In genomic region chr2:127408004-127408806, GRCh38 we compare ENCODE assay signal across 8 cellular contexts. TPM values are rescaled to one million over a fixed set of nuclear protein-coding genes. Genes with fewer than 3 reads are reported as not detected.
DNase-seq lines count a peak whose midpoint lies in the region; ATAC-seq and TF ChIP-seq lines count a peak whose summit lies in the region.

No MANE protein-coding gene starts in this region.

- POLR2A ChIA-PET in AG04450 (lab: Yijun Ruan, JAX): interaction anchor here (0.6 kb wide), 1 partner anchor 326 kb away, joined by 3 read pairs; no protein-coding TSS in a partner anchor

- H3K27me3 ChIP-seq in AG04450 (ENCODE audit: control insufficient read depth, insufficient read depth, low read length): no peaks in the 10 kb centered on the region

- no peaks in the 10 kb centered on the region; the same call in 1 of the 2 replicates for H3K9me3 ChIP-seq in AG04450 (ENCODE audit: control insufficient read depth, insufficient read depth, low read length)

- CTCF ChIA-PET in AG04450 (lab: Charles Lee): no interaction called here

- ATAC-seq in GM19035 (IDR thresholded peaks at IDR 0.05; ENCODE audit: unreplicated experiment): peak; percentile 73
- ATAC-seq in HG03457 (IDR thresholded peaks at IDR 0.05; ENCODE audit: unreplicated experiment): peak; percentile 78

- H3K4me3 ChIP-seq in AG04450 (ENCODE audit: low read depth, low read length): peak overlapping the region; percentile 51

- no peak for TF ChIP-seq CTCF in AG04450 (IDR thresholded peaks at IDR 0.05; ENCODE audit: low read depth, low read length)

- DNase-seq in AG04450 (ENCODE audit: low read depth, low spot score): peak; percentile 58
- peak; percentile 54 for DNase-seq in NCI-H748 treated with DMSO at 0.1 percent for 48 hours (lab: John Stamatoyannopoulos, UW)
- peak; percentile 95 for DNase-seq in activated CD8-positive, alpha-beta memory T cell treated with anti-CD3 and anti-CD28 coated beads for 24 hours
- DNase-seq in effector CD4-positive, alpha-beta T cell: peak; percentile 87
- peak; percentile 94 for DNase-seq in medulla oblongata (ENCODE audit: extremely low spot score)
- DNase-seq in stimulated activated CD4-positive, alpha-beta T cell treated with anti-CD3 and anti-CD28 coated beads, TNF-alpha, amount 100 ng/mL, for 24 hours (ENCODE audit: low read depth in 3 of 3): peak; percentile 75 to 88 (median 80)

- H3K27ac ChIP-seq in AG04450 (ENCODE audit: low read depth, low read length): peak overlapping the region; percentile 70

RNA-seq across cellular contexts. Expression of gene PROC, which starts 10.0 kb away (rescaled TPM):
- polyA plus RNA-seq in AG04450 (2011; rRNA removed): not detected in 2 replicates
- not detected in 2 replicates for polyA minus RNA-seq in AG04450 (2011; rRNA and poly(A)+ RNA removed)

RNA-seq across cellular contexts. Expression of gene MAP3K2, which starts 20.4 kb away (rescaled TPM):
- 14.9 and 15.5 TPM in 2 replicates for polyA plus RNA-seq in AG04450 (2011; rRNA removed)
- 26.8 and 36.7 TPM in 2 replicates for polyA minus RNA-seq in AG04450 (2011; rRNA and poly(A)+ RNA removed)

Comparison
In these comparisons a context has a peak if more than half of its experiments do, and no peak if none do; other contexts are left out.
1. Peak in every context shown above with its lines: DNase-seq, ATAC-seq, H3K4me3 ChIP-seq and H3K27ac ChIP-seq.